21 cellular contexts compared by ENCODE assay signal in genomic region chr12:132451836-132452195, GRCh38. TPM values are rescaled to one million over a fixed set of nuclear protein-coding genes. Genes with fewer than 3 reads are reported as not detected.
A peak's percentile ranks its signal among the peaks of the same experiment; 100 is the strongest.
DNase-seq lines count a peak whose midpoint lies in the region; ATAC-seq, FAIRE-seq and TF ChIP-seq lines count a peak whose summit lies in the region.
"Had no signal": no experiment of that assay in that cellular context is flagged by ENCODE, and none has a peak within 500 bp of the region (broad histone marks: within the 10 kb centered on the region; RNA-seq: fewer than 3 reads in every experiment).

No MANE protein-coding gene starts in this region.

- H4K20me1 ChIP-seq in HepG2 (ENCODE audit: insufficient read depth, low read length) (no peaks in the 10 kb centered on the region), hepatocyte (ENCODE audit: insufficient read depth, poor library complexity, severe bottlenecking) (no peaks in the 10 kb centered on the region)

- H3K36me3 ChIP-seq in heart right ventricle = no peaks in the 10 kb centered on the region
- no peaks in the 10 kb centered on the region for H3K36me3 ChIP-seq in RWPE2 (ENCODE audit: low read depth)
- no peaks in the 10 kb centered on the region for H3K36me3 ChIP-seq in HepG2 (replicated peaks in 1 of 2; ENCODE audit: control insufficient read depth in 1 of 2, insufficient read depth in 2 of 2, low read length in 2 of 2)
- H3K36me3 ChIP-seq in hepatocyte (replicated peaks; ENCODE audit: insufficient read depth, low read depth) = no peaks in the 10 kb centered on the region

- H3K79me2 ChIP-seq in HepG2 (ENCODE audit: insufficient read depth, low read length) = no peaks in the 10 kb centered on the region
- no peaks in the 10 kb centered on the region for H3K79me2 ChIP-seq in hepatocyte

- ATAC-seq in Right ventricle myocardium inferior (no peak), heart right ventricle (no peak), RWPE2 (ENCODE audit: low read depth) (no peak), HepG2 (no peak), GM18873 (IDR thresholded peaks at IDR 0.05; ENCODE audit: low FRiP score, unreplicated experiment) (no peak)
- ATAC-seq in stimulated activated memory B cell treated with anti-CD40 and anti-IgM and Interleukin-4, amounts not matched to agents 10 μg/mL and 1 μg/mL and 100 μg/mL, for 72 hours = no peak

- peak overlapping the region; percentile 56 for H3K27ac Mint-ChIP-seq in stimulated activated memory B cell treated with anti-CD40 and anti-IgM and Interleukin-4, amounts not matched to agents 10 μg/mL and 1 μg/mL and 100 μg/mL, for 72 hours
- H3K27ac Mint-ChIP-seq: HFFc6 had no signal

- H3K9me3 Mint-ChIP-seq in stimulated activated memory B cell treated with anti-CD40 and anti-IgM and Interleukin-4, amounts not matched to agents 10 μg/mL and 1 μg/mL and 100 μg/mL, for 72 hours = peaks cover 6% of the 10 kb centered on the region

- peaks cover 88% of the 10 kb centered on the region for H3K4me1 Mint-ChIP-seq in stimulated activated memory B cell treated with anti-CD40 and anti-IgM and Interleukin-4, amounts not matched to agents 10 μg/mL and 1 μg/mL and 100 μg/mL, for 72 hours

- TF ChIP-seq EP300 in HepG2 (IDR thresholded peaks at IDR 0.05; ENCODE audit: low read depth in 2 of 2, low read length in 2 of 2) (no peak), HepG2 (CRISPR knock-in tag; IDR thresholded peaks at IDR 0.05; ENCODE audit: borderline replicate concordance) (no peak)

- POLR2A ChIA-PET in HepG2 (lab: Yijun Ruan, JAX) = no interaction called here

- FAIRE-seq in HepG2 (lab: Jason Lieb, UNC) (no peak), GM12891 (lab: Jason Lieb, UNC) (no peak)
- FAIRE-seq: RCC 7860 had no signal

- peaks cover 0 to 8% (median 0%) of the 10 kb centered on the region in 9 donors for H3K4me1 ChIP-seq in heart right ventricle
- H3K4me1 ChIP-seq in RWPE2 (ENCODE audit: insufficient read depth, poor library complexity, severe bottlenecking) = peaks cover 3% of the 10 kb centered on the region
- peaks cover 37% of the 10 kb centered on the region for H3K4me1 ChIP-seq in HepG2 (ENCODE audit: insufficient read depth, low read length)
- peaks cover 18% of the 10 kb centered on the region for H3K4me1 ChIP-seq in hepatocyte (ENCODE audit: insufficient read depth)

- H2AFZ ChIP-seq in HepG2 (ENCODE audit: low read length) (no peak overlapping the region), hepatocyte (no peak overlapping the region)

- H3K36me3 Mint-ChIP-seq in stimulated activated memory B cell treated with anti-CD40 and anti-IgM and Interleukin-4, amounts not matched to agents 10 μg/mL and 1 μg/mL and 100 μg/mL, for 72 hours = no peaks in the 10 kb centered on the region

- TF ChIP-seq RAD21 in HepG2 (CRISPR knock-in tag; IDR thresholded peaks at IDR 0.05) = no peak

- DNase-seq in Right ventricle myocardium inferior (ENCODE audit: missing footprints) (peak; percentile 22), heart right ventricle (no peak), RWPE2 (ENCODE audit: low spot score) (peak; percentile 52), HepG2 (ENCODE audit: low spot score) (no peak), GM12891 (ENCODE audit: insufficient read length, low spot score) (no peak), hepatocyte (ENCODE audit: low spot score) (no peak)
- DNase-seq: AML-193, DMS79, H7, HFFc6, NCI-H1092 treated with DMSO at 0.1 percent for 48 hours, NCI-H1436 treated with DMSO at 0.1 percent for 48 hours, NCI-H2029, NCI-H345, NCI-H524 treated with DMSO at 0.1 percent for 48 hours, OCI-M1, Right ventricle myocardium superior had no signal

- no peak for TF ChIP-seq CTCF in heart right ventricle (IDR thresholded peaks at IDR 0.05)
- no peak for TF ChIP-seq CTCF in RWPE2 (IDR thresholded peaks at IDR 0.05; ENCODE audit: poor library complexity, severe bottlenecking)
- no peak for TF ChIP-seq CTCF in HepG2 (CRISPR knock-in tag; IDR thresholded peaks at IDR 0.05)
- TF ChIP-seq CTCF in hepatocyte (IDR thresholded peaks at IDR 0.05; ENCODE audit: poor library complexity) = no peak

- TF ChIP-seq POLR2A in HepG2 (IDR thresholded peaks at IDR 0.05; ENCODE audit: insufficient read depth in 1 of 2, low read depth in 2 of 2, low read length in 2 of 2) = no peak
- TF ChIP-seq POLR2A in GM12891 (IDR thresholded peaks at IDR 0.05; ENCODE audit: low read depth, low read length) = no peak

- H3K9me3 ChIP-seq in heart right ventricle = no peaks in the 10 kb centered on the region
- no peaks in the 10 kb centered on the region for H3K9me3 ChIP-seq in RWPE2 (ENCODE audit: severe bottlenecking)
- no peaks in the 10 kb centered on the region for H3K9me3 ChIP-seq in HepG2 (ENCODE audit: low read length)
- no peaks in the 10 kb centered on the region for H3K9me3 ChIP-seq in hepatocyte (ENCODE audit: low read depth)

- H3K4me3 ChIP-seq in heart right ventricle (no peak overlapping the region), RWPE2 (ENCODE audit: severe bottlenecking) (no peak overlapping the region), HepG2 (replicated peaks in 1 of 3; ENCODE audit: insufficient read depth in 1 of 3, low read depth in 2 of 3, low read length in 3 of 3) (no peak overlapping the region), hepatocyte (no peak overlapping the region)

- BruUV-seq in HepG2 (replicated peaks; lab: Mats Ljungman, UMichigan) = no TSS peak

- no peak overlapping the region for H3K4me3 Mint-ChIP-seq in stimulated activated memory B cell treated with anti-CD40 and anti-IgM and Interleukin-4, amounts not matched to agents 10 μg/mL and 1 μg/mL and 100 μg/mL, for 72 hours
- H3K4me3 Mint-ChIP-seq: HFFc6 had no signal

- H3K27me3 Mint-ChIP-seq in stimulated activated memory B cell treated with anti-CD40 and anti-IgM and Interleukin-4, amounts not matched to agents 10 μg/mL and 1 μg/mL and 100 μg/mL, for 72 hours = no peaks in the 10 kb centered on the region

- no peak overlapping the region for H3K27ac ChIP-seq in heart right ventricle
- no peak overlapping the region for H3K27ac ChIP-seq in RWPE2 (ENCODE audit: poor library complexity, severe bottlenecking)
- no peak overlapping the region for H3K27ac ChIP-seq in HepG2 (ENCODE audit: extremely low read length, insufficient read depth, low read length)
- H3K27ac ChIP-seq in hepatocyte = no peak overlapping the region
- H3K27ac ChIP-seq: KMS-11 had no signal

- CTCF ChIA-PET in HepG2 (lab: Yijun Ruan, JAX; ENCODE audit: low intra/inter-chr PET ratio, low total read pairs) = no interaction called here

- peaks cover 8 to 70% (median 60%) of the 10 kb centered on the region in 7 donors for H3K27me3 ChIP-seq in heart right ventricle
- no peaks in the 10 kb centered on the region for H3K27me3 ChIP-seq in RWPE2 (ENCODE audit: insufficient read depth, poor library complexity, severe bottlenecking)
- peaks cover 34 to 92% of the 10 kb centered on the region in 2 experiments for H3K27me3 ChIP-seq in HepG2 (ENCODE audit: control insufficient read depth in 1 of 2, insufficient read depth in 2 of 2, low read length in 2 of 2)
- H3K27me3 ChIP-seq in hepatocyte = peaks cover 8% of the 10 kb centered on the region

- H3K4me2 ChIP-seq in HepG2 (ENCODE audit: low read depth, low read length) (no peak overlapping the region), hepatocyte (no peak overlapping the region)
- H3K4me2 ChIP-seq: KMS-11 had no signal

- in situ Hi-C loops in HepG2 (cut with HindIII; ENCODE audit: extremely low pct_ligation_motif_present, low pct_unique_long_range_greater_than_20kb) = no loop called here

- H3K9me2 ChIP-seq in hepatocyte (replicated peaks; ENCODE audit: insufficient read depth) = no peaks in the 10 kb centered on the region

- no peak overlapping the region for H3K9ac ChIP-seq in HepG2 (ENCODE audit: insufficient read depth, low read depth, low read length)
- H3K9ac ChIP-seq: KMS-11 had no signal

- 86 to 87% methylated on average over 10 of the region's 10 CpGs for WGBS in heart right ventricle, 2 donors
- WGBS in HepG2 (ENCODE audit: low lambda C conversion rate) = 13% methylated on average over 9 of the region's 10 CpGs
- 95% methylated on average over 10 of the region's 10 CpGs for WGBS in hepatocyte (ENCODE audit: low lambda C conversion rate, missing lambda C conversion rate)

- intact Hi-C loops in Right ventricle myocardium inferior (cut with DNase I) (no loop called here), heart right ventricle (cut with DNase I) (no loop called here), HepG2 (cut with micrococcal nuclease; ENCODE audit: unreplicated experiment) (no loop called here)

TF ChIP-seq in HepG2, 621 proteins besides CTCF, POLR2A, EP300 and RAD21 (continues in another document):
- no peak for TF ChIP-seq ZNF382 (CRISPR knock-in tag; IDR thresholded peaks at IDR 0.05; ENCODE audit: borderline replicate concordance)

TF ChIP-seq in GM12891, 5 proteins besides CTCF, POLR2A, EP300 and RAD21 (continues in another document):
- TF ChIP-seq POLR2AphosphoS5 (IDR thresholded peaks at IDR 0.05; ENCODE audit: low read depth, low read length) (no peak), TAF1 (IDR thresholded peaks at IDR 0.05; ENCODE audit: low read depth, low read length) (no peak)

RNA-seq across cellular contexts. Expression of gene FBRSL1, which starts 38.1 kb away (rescaled TPM):
- total RNA-seq in Right ventricle myocardium inferior (51.9 TPM), heart right ventricle (10 to 100 TPM; 42.3 to 90.6 (median 48.0) TPM), HepG2 (2016; rRNA removed; fragmentation: Illumina TruSeq; extraction: Trizol) (3.7 and 7.9 TPM in 2 replicates), hepatocyte (5.8 and 18.5 TPM in 2 replicates)
- polyA plus RNA-seq in heart right ventricle (10 to 100 TPM; 28.1 to 39.9 TPM), HepG2 (2011; rRNA removed) (3.6 and 4.9 TPM in 2 replicates), hepatocyte (61.1 and 69.1 TPM in 2 replicates)
- total RNA-seq in HepG2 (2016; cell fraction: cytosol; rRNA removed; fragmentation: Illumina TruSeq; extraction: Trizol; ENCODE audit: low read depth) = 2.7 and 3.6 TPM in 2 replicates
- total RNA-seq in HepG2 (2016; cell fraction: insoluble cytoplasmic fraction; rRNA removed; fragmentation: Illumina TruSeq; extraction: Trizol) = 5.4 and 6.9 TPM in 2 replicates
- total RNA-seq in HepG2 (2016; cell fraction: membrane; rRNA removed; fragmentation: Illumina TruSeq; extraction: Trizol) = 7.0 and 9.3 TPM in 2 replicates
- total RNA-seq in HepG2 (2016; cell fraction: nucleus; rRNA removed; fragmentation: Illumina TruSeq; extraction: Trizol) = 10.9 and 11.0 TPM in 2 replicates
- 3.0 and 6.0 TPM in 2 replicates for polyA plus RNA-seq in HepG2 (2011; cell fraction: cytosol; rRNA removed)
- polyA plus RNA-seq in HepG2 (2011; cell fraction: nucleus; rRNA removed) = 50.9 and 76.3 TPM in 2 replicates
- polyA plus RNA-seq in HepG2 (2012) = 25.5 and 31.0 TPM in 2 replicates
- polyA plus RNA-seq in HepG2 (2016; cell fraction: cytosol; fragmentation: Illumina TruSeq; extraction: Trizol; ENCODE audit: low read depth) = 5.9 and 6.4 TPM in 2 replicates
- 20.0 and 28.2 TPM in 2 replicates for polyA plus RNA-seq in HepG2 (2016; cell fraction: insoluble cytoplasmic fraction; fragmentation: Illumina TruSeq; extraction: Trizol; ENCODE audit: low read depth)
- polyA plus RNA-seq in HepG2 (2016; cell fraction: membrane; fragmentation: Illumina TruSeq; extraction: Trizol; ENCODE audit: low read depth) = 20.5 and 23.8 TPM in 2 replicates
- polyA plus RNA-seq in HepG2 (2016; cell fraction: nucleus; fragmentation: Illumina TruSeq; extraction: Trizol; ENCODE audit: insufficient read depth, low read depth) = 64.1 and 69.3 TPM in 2 replicates
- 3.8 and 7.6 TPM in 2 replicates for polyA minus RNA-seq in HepG2 (2011; rRNA and poly(A)+ RNA removed; ENCODE audit: low replicate concordance)
- 17.3 and 28.7 TPM in 2 replicates for polyA minus RNA-seq in HepG2 (2011; cell fraction: cytosol; rRNA and poly(A)+ RNA removed)
- polyA minus RNA-seq in HepG2 (2011; cell fraction: nucleus; rRNA and poly(A)+ RNA removed) = 8.5 and 11.2 TPM in 2 replicates
- 14.6 TPM for polyA plus RNA-seq in GM12891 (2012; ENCODE audit: low read depth, missing spikeins)

Comparison
In these comparisons a context has a peak if more than half of its experiments do, and no peak if none do; other contexts are left out.
1. DNase-seq: peak in Right ventricle myocardium inferior (single experiment) and RWPE2 (single experiment); none in heart right ventricle (0 of 2), HepG2 (single experiment), GM12891 (single experiment) and hepatocyte (single experiment).